In the genomic region with DNA sequence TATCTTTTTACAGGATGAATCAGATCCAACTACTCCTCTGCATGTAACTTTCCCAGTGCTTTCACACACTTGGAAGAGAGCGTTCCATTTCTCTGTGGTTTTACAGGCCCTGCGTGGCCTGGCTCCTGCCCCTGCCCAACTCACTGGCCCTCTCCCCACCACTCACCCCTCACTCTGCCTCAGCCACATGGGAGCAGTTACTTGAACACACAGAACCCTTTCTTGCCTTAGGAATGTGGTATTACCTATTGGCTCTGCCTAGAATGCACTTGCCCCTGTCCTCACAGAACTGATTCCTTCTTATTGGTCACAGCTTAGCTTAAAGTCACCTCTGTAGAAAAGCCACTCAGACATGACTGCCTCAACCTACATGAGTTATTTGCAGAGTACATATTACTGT, we compare ENCODE assay signal across 30 cellular contexts.
"Had no signal": no experiment of that assay in that cellular context is flagged by ENCODE, and none has a peak within 500 bp of the region (broad histone marks: within the 10 kb centered on the region; RNA-seq: fewer than 3 reads in every experiment).

No MANE protein-coding gene starts in this region.

- H3K36me3 Mint-ChIP-seq: naive thymus-derived CD4-positive, alpha-beta T cell; natural killer cell; stimulated activated effector memory CD8-positive, alpha-beta T cell treated with anti-CD3 and anti-CD28 coated beads, Interleukin-12 subunit alpha, Interleukin-12 subunit beta, amount 100 ng/mL, for 72 hours; stimulated activated naive B cell treated with anti-CD40 and anti-IgM and Interleukin-4, amounts not matched to agents 10 μg/mL and 1 μg/mL and 100 μg/mL, for 72 hours had no signal

- H3K4me3 ChIP-seq: ovary, psoas muscle, right lobe of liver, sigmoid colon, stomach, thoracic aorta, thyroid gland, tibial nerve, upper lobe of left lung, vagina had no signal

- DNase-seq: naive thymus-derived CD4-positive, alpha-beta T cell; natural killer cell; nucleus accumbens; ovary; posterior cingulate gyrus; psoas muscle; right cardiac atrium; right lobe of liver; sigmoid colon; small intestine; stimulated activated CD4-positive, alpha-beta T cell treated with anti-CD3 and anti-CD28 coated beads, Interleukin-15, amount 100 ng/mL, for 24 hours; stimulated activated CD4-positive, alpha-beta T cell treated with anti-CD3 and anti-CD28 coated beads, Interleukin-2, amount 100 ng/mL, for 24 hours; stimulated activated CD4-positive, alpha-beta T cell treated with anti-CD3 and anti-CD28 coated beads, Interleukin-2, amount 100 ng/mL, for 48 hours; stimulated activated CD4-positive, alpha-beta T cell treated with anti-CD3 and anti-CD28 coated beads, Interleukin-4, amount 100 ng/mL, for 24 hours; stimulated activated naive B cell treated with anti-CD40 and anti-IgM and Interleukin-4, amounts not matched to agents 10 μg/mL and 1 μg/mL and 100 μg/mL, for 72 hours; stimulated activated naive CD4-positive, alpha-beta T cell treated with Interleukin-2 at 50 U/mL for 16 hours; stomach; substantia nigra; thyroid gland; trophoblast cell; upper lobe of left lung had no signal

- H3K27ac ChIP-seq: neutrophil, ovary, parathyroid adenoma, psoas muscle, right lobe of liver, sigmoid colon, stomach, thoracic aorta, thyroid gland, tibial nerve, upper lobe of left lung, vagina had no signal

- H3K4me3 Mint-ChIP-seq: naive thymus-derived CD4-positive, alpha-beta T cell; natural killer cell; nephron; stimulated activated effector memory CD8-positive, alpha-beta T cell treated with anti-CD3 and anti-CD28 coated beads, Interleukin-12 subunit alpha, Interleukin-12 subunit beta, amount 100 ng/mL, for 72 hours; stimulated activated naive B cell treated with anti-CD40 and anti-IgM and Interleukin-4, amounts not matched to agents 10 μg/mL and 1 μg/mL and 100 μg/mL, for 72 hours; stimulated activated naive CD8-positive, alpha-beta T cell treated with anti-CD3 and anti-CD28 coated beads, Interleukin-15, Interleukin-2, amounts not matched to agents 100 ng/mL and 50 ng/mL, for 24 hours had no signal

- H3K27me3 Mint-ChIP-seq: progenitor cell of endocrine pancreas had no signal

- ATAC-seq: naive thymus-derived CD4-positive, alpha-beta T cell; natural killer cell; psoas muscle; right cardiac atrium; right lobe of liver; stimulated activated effector memory CD8-positive, alpha-beta T cell treated with anti-CD3 and anti-CD28 coated beads, Interleukin-12 subunit alpha, Interleukin-12 subunit beta, amount 100 ng/mL, for 72 hours; stimulated activated naive B cell treated with anti-CD40 and anti-IgM and Interleukin-4, amounts not matched to agents 10 μg/mL and 1 μg/mL and 100 μg/mL, for 72 hours had no signal

- H3K27me3 ChIP-seq: neutrophil, ovary, right lobe of liver, sigmoid colon, thyroid gland, tibial nerve, upper lobe of left lung, vagina had no signal

- H2AFZ ChIP-seq: parathyroid adenoma had no signal

- H3K9me3 ChIP-seq: neutrophil, ovary, psoas muscle, right lobe of liver, sigmoid colon, stomach, thoracic aorta, thyroid gland, tibial nerve, upper lobe of left lung, vagina had no signal

- H3K9me3 Mint-ChIP-seq: natural killer cell; nephron; stimulated activated effector memory CD8-positive, alpha-beta T cell treated with anti-CD3 and anti-CD28 coated beads, Interleukin-12 subunit alpha, Interleukin-12 subunit beta, amount 100 ng/mL, for 72 hours; stimulated activated naive B cell treated with anti-CD40 and anti-IgM and Interleukin-4, amounts not matched to agents 10 μg/mL and 1 μg/mL and 100 μg/mL, for 72 hours; stimulated activated naive CD8-positive, alpha-beta T cell treated with anti-CD3 and anti-CD28 coated beads, Interleukin-15, Interleukin-2, amounts not matched to agents 100 ng/mL and 50 ng/mL, for 24 hours had no signal

- H3K4me1 ChIP-seq: parathyroid adenoma, psoas muscle, right lobe of liver, stomach, thyroid gland, tibial nerve, upper lobe of left lung, vagina had no signal

- H3K79me2 ChIP-seq: parathyroid adenoma had no signal

- H3K4me1 Mint-ChIP-seq: naive thymus-derived CD4-positive, alpha-beta T cell; natural killer cell; nephron; stimulated activated effector memory CD8-positive, alpha-beta T cell treated with anti-CD3 and anti-CD28 coated beads, Interleukin-12 subunit alpha, Interleukin-12 subunit beta, amount 100 ng/mL, for 72 hours; stimulated activated naive B cell treated with anti-CD40 and anti-IgM and Interleukin-4, amounts not matched to agents 10 μg/mL and 1 μg/mL and 100 μg/mL, for 72 hours had no signal

- H3K36me3 ChIP-seq: neutrophil, ovary, right lobe of liver, sigmoid colon, stomach, thoracic aorta, thyroid gland, tibial nerve, upper lobe of left lung, vagina had no signal

- H3K27ac Mint-ChIP-seq: naive thymus-derived CD4-positive, alpha-beta T cell; natural killer cell; nephron; progenitor cell of endocrine pancreas; stimulated activated effector memory CD8-positive, alpha-beta T cell treated with anti-CD3 and anti-CD28 coated beads, Interleukin-12 subunit alpha, Interleukin-12 subunit beta, amount 100 ng/mL, for 72 hours; stimulated activated naive B cell treated with anti-CD40 and anti-IgM and Interleukin-4, amounts not matched to agents 10 μg/mL and 1 μg/mL and 100 μg/mL, for 72 hours; stimulated activated naive CD8-positive, alpha-beta T cell treated with anti-CD3 and anti-CD28 coated beads, Interleukin-15, Interleukin-2, amounts not matched to agents 100 ng/mL and 50 ng/mL, for 24 hours had no signal
